Comparison of ENCODE assay signal across 22 cellular contexts in genomic region chr16:56399492-56399891, GRCh38.
"Had no signal": no experiment of that assay in that cellular context is flagged by ENCODE, and none has a peak within 500 bp of the region (broad histone marks: within the 10 kb centered on the region; RNA-seq: fewer than 3 reads in every experiment).

No MANE protein-coding gene starts in this region.

- H3K27me3 Mint-ChIP-seq: activated CD4-positive, alpha-beta T cell treated with anti-CD3 and anti-CD28 coated beads, Interleukin-2, amount 10 ng/mL, durations not matched to agents 7 days and 5 days; activated CD8-positive, alpha-beta memory T cell treated with anti-CD3 and anti-CD28 coated beads, Interleukin-2, amount 10 ng/mL, durations not matched to agents 7 days and 5 days; activated CD8-positive, alpha-beta T cell treated with anti-CD3 and anti-CD28 coated beads for 36 hours; activated naive CD4-positive, alpha-beta T cell treated with anti-CD3 and anti-CD28 coated beads, Interleukin-2, amount 50 U/mL, for 24 hours; naive thymus-derived CD8-positive, alpha-beta T cell had no signal

- H3K4me3 Mint-ChIP-seq: activated CD4-positive, alpha-beta T cell treated with anti-CD3 and anti-CD28 coated beads, Interleukin-2, amount 10 ng/mL, durations not matched to agents 7 days and 5 days; activated CD8-positive, alpha-beta memory T cell treated with anti-CD3 and anti-CD28 coated beads, Interleukin-2, amount 10 ng/mL, durations not matched to agents 7 days and 5 days; activated CD8-positive, alpha-beta T cell treated with anti-CD3 and anti-CD28 coated beads for 36 hours; activated naive CD4-positive, alpha-beta T cell treated with anti-CD3 and anti-CD28 coated beads, Interleukin-2, amount 50 U/mL, for 24 hours; mesothelial cell of epicardium; naive thymus-derived CD8-positive, alpha-beta T cell had no signal

- DNase-seq: activated CD4-positive, alpha-beta T cell treated with anti-CD3 and anti-CD28 coated beads, Interleukin-2, amount 10 ng/mL, durations not matched to agents 7 days and 5 days; activated CD4-positive, CD25-positive, alpha-beta regulatory T cell treated with anti-CD3 and anti-CD28 coated beads, Interleukin-2, amount 50 U/mL, for 72 hours; activated CD8-positive, alpha-beta memory T cell treated with anti-CD3 and anti-CD28 coated beads, Interleukin-2, amount 10 ng/mL, durations not matched to agents 7 days and 5 days; activated CD8-positive, alpha-beta T cell treated with anti-CD3 and anti-CD28 coated beads for 36 hours; activated gamma-delta T cell treated with Interleukin-2 at 50 U/mL for 16 hours; activated T-cell treated with anti-CD3 and anti-CD28 coated beads for 4 hours; aorta; esophagus squamous epithelium; heart left ventricle; left colon; naive thymus-derived CD8-positive, alpha-beta T cell; retina; stimulated activated CD4-positive, alpha-beta T cell treated with anti-CD3 and anti-CD28 coated beads, Interleukin-4, amount 100 ng/mL, for 4 hours; stimulated activated naive CD8-positive, alpha-beta T cell treated with anti-CD3 and anti-CD28 coated beads, Interleukin-15, Interleukin-2, amounts not matched to agents 100 U/mL and 50 U/mL, for 24 hours; substantia nigra; thyroid gland; WERI-Rb-1 had no signal

- ATAC-seq: activated CD8-positive, alpha-beta memory T cell treated with anti-CD3 and anti-CD28 coated beads, Interleukin-2, amount 10 ng/mL, durations not matched to agents 7 days and 5 days; activated CD8-positive, alpha-beta T cell treated with anti-CD3 and anti-CD28 coated beads for 36 hours; gastroesophageal sphincter; heart left ventricle; left colon; naive thymus-derived CD8-positive, alpha-beta T cell; stimulated activated naive CD8-positive, alpha-beta T cell treated with anti-CD3 and anti-CD28 coated beads, Interleukin-15, Interleukin-2, amounts not matched to agents 100 U/mL and 50 U/mL, for 24 hours had no signal

- H3K4me3 ChIP-seq: coronary artery, esophagus squamous epithelium, gastroesophageal sphincter, heart left ventricle, thyroid gland had no signal

- H3K4me1 ChIP-seq: esophagus squamous epithelium, gastroesophageal sphincter had no signal

- H3K9me3 Mint-ChIP-seq: activated CD4-positive, alpha-beta T cell treated with anti-CD3 and anti-CD28 coated beads, Interleukin-2, amount 10 ng/mL, durations not matched to agents 7 days and 5 days; activated CD8-positive, alpha-beta T cell treated with anti-CD3 and anti-CD28 coated beads for 36 hours; activated naive CD4-positive, alpha-beta T cell treated with anti-CD3 and anti-CD28 coated beads, Interleukin-2, amount 50 U/mL, for 24 hours; naive thymus-derived CD8-positive, alpha-beta T cell had no signal

- H3K27me3 ChIP-seq: esophagus squamous epithelium, gastroesophageal sphincter, heart left ventricle, thyroid gland had no signal

- H3K27ac Mint-ChIP-seq: activated CD4-positive, alpha-beta T cell treated with anti-CD3 and anti-CD28 coated beads, Interleukin-2, amount 10 ng/mL, durations not matched to agents 7 days and 5 days; activated CD8-positive, alpha-beta memory T cell treated with anti-CD3 and anti-CD28 coated beads, Interleukin-2, amount 10 ng/mL, durations not matched to agents 7 days and 5 days; activated CD8-positive, alpha-beta T cell treated with anti-CD3 and anti-CD28 coated beads for 36 hours; activated naive CD4-positive, alpha-beta T cell treated with anti-CD3 and anti-CD28 coated beads, Interleukin-2, amount 50 U/mL, for 24 hours; mesothelial cell of epicardium had no signal

- H3K27ac ChIP-seq: coronary artery, esophagus squamous epithelium, gastroesophageal sphincter, heart left ventricle, thyroid gland, WERI-Rb-1 had no signal

- H3K4me1 Mint-ChIP-seq: activated CD4-positive, alpha-beta T cell treated with anti-CD3 and anti-CD28 coated beads, Interleukin-2, amount 10 ng/mL, durations not matched to agents 7 days and 5 days; activated CD8-positive, alpha-beta memory T cell treated with anti-CD3 and anti-CD28 coated beads, Interleukin-2, amount 10 ng/mL, durations not matched to agents 7 days and 5 days; mesothelial cell of epicardium had no signal

- FAIRE-seq: keratinocyte had no signal

- H3K9me3 ChIP-seq: esophagus squamous epithelium, gastroesophageal sphincter, heart left ventricle, thyroid gland had no signal
